ENCODE assay signal across 24 cellular contexts in genomic region chr9:121681404-121681803, GRCh38. TPM values are rescaled to one million over a fixed set of nuclear protein-coding genes. Genes with fewer than 3 reads are reported as not detected.
"Had no signal": no experiment of that assay in that cellular context is flagged by ENCODE, and none has a peak within 500 bp of the region (broad histone marks: within the 10 kb centered on the region; RNA-seq: fewer than 3 reads in every experiment).

No MANE protein-coding gene starts in this region.

- H3K27ac ChIP-seq: left lung, parathyroid adenoma, prostate gland, sigmoid colon, transverse colon, upper lobe of left lung had no signal

- H2AFZ ChIP-seq: parathyroid adenoma had no signal

- H3K4me1 ChIP-seq: left lung, parathyroid adenoma, prostate gland, transverse colon, upper lobe of left lung had no signal

- H3K9me3 ChIP-seq: left lung, prostate gland, sigmoid colon, transverse colon, upper lobe of left lung had no signal

- H3K27me3 ChIP-seq: left lung, sigmoid colon, transverse colon, upper lobe of left lung had no signal

- H3K9ac ChIP-seq: parathyroid adenoma had no signal

- ATAC-seq: left colon; left lung; naive thymus-derived CD8-positive, alpha-beta T cell; right cardiac atrium; stimulated activated memory B cell treated with anti-CD40 and anti-IgM and Interleukin-4, amounts not matched to agents 10 μg/mL and 1 μg/mL and 100 μg/mL, for 72 hours; stimulated activated naive CD8-positive, alpha-beta T cell treated with anti-CD3 and anti-CD28 coated beads, Interleukin-15, amount 100 ng/mL, for 72 hours had no signal

- H3K4me3 Mint-ChIP-seq: naive thymus-derived CD8-positive, alpha-beta T cell; nephron; neural crest cell; stimulated activated memory B cell treated with anti-CD40 and anti-IgM and Interleukin-4, amounts not matched to agents 10 μg/mL and 1 μg/mL and 100 μg/mL, for 72 hours; stimulated activated naive CD8-positive, alpha-beta T cell treated with anti-CD3 and anti-CD28 coated beads, Interleukin-15, amount 100 ng/mL, for 72 hours had no signal

- H3K27ac Mint-ChIP-seq: naive thymus-derived CD8-positive, alpha-beta T cell; nephron; stimulated activated memory B cell treated with anti-CD40 and anti-IgM and Interleukin-4, amounts not matched to agents 10 μg/mL and 1 μg/mL and 100 μg/mL, for 72 hours; stimulated activated naive CD8-positive, alpha-beta T cell treated with anti-CD3 and anti-CD28 coated beads, Interleukin-15, amount 100 ng/mL, for 72 hours had no signal

- H3K79me2 ChIP-seq: parathyroid adenoma had no signal

- H3K4me3 ChIP-seq: left lung, lung, prostate gland, sigmoid colon, transverse colon, upper lobe of left lung had no signal

- H3K9me3 Mint-ChIP-seq: naive thymus-derived CD8-positive, alpha-beta T cell; nephron; neural crest cell; stimulated activated memory B cell treated with anti-CD40 and anti-IgM and Interleukin-4, amounts not matched to agents 10 μg/mL and 1 μg/mL and 100 μg/mL, for 72 hours; stimulated activated naive CD8-positive, alpha-beta T cell treated with anti-CD3 and anti-CD28 coated beads, Interleukin-15, amount 100 ng/mL, for 72 hours had no signal

- H3K36me3 ChIP-seq: prostate gland had no signal

- H3K36me3 Mint-ChIP-seq: naive thymus-derived CD8-positive, alpha-beta T cell; stimulated activated memory B cell treated with anti-CD40 and anti-IgM and Interleukin-4, amounts not matched to agents 10 μg/mL and 1 μg/mL and 100 μg/mL, for 72 hours had no signal

- DNase-seq: hippocampal formation; left colon; nucleus accumbens; retina; right cardiac atrium; sigmoid colon; small intestine; stimulated activated CD4-positive, alpha-beta T cell treated with anti-CD3 and anti-CD28 coated beads, Interleukin-1b, Interleukin-23, amount 100 ng/mL, for 48 hours; stimulated activated CD4-positive, alpha-beta T cell treated with anti-CD3 and anti-CD28 coated beads, Interleukin-2, amount 100 ng/mL, for 48 hours; stimulated activated CD4-positive, alpha-beta T cell treated with anti-CD3 and anti-CD28 coated beads, Interleukin-4, amount 100 ng/mL, for 4 hours; stimulated activated CD8-positive, alpha-beta memory T cell treated with anti-CD3 and anti-CD28 coated beads, Interleukin-4, amount 100 ng/mL, for 48 hours; stimulated activated naive CD4-positive, alpha-beta T cell treated with Interleukin-2 at 50 U/mL for 16 hours; stimulated activated naive CD8-positive, alpha-beta T cell treated with anti-CD3 and anti-CD28 coated beads, Interleukin-15, amount 100 ng/mL, for 72 hours; substantia nigra; transverse colon; upper lobe of left lung had no signal

- H3K4me1 Mint-ChIP-seq: naive thymus-derived CD8-positive, alpha-beta T cell; neural crest cell; stimulated activated memory B cell treated with anti-CD40 and anti-IgM and Interleukin-4, amounts not matched to agents 10 μg/mL and 1 μg/mL and 100 μg/mL, for 72 hours; stimulated activated naive CD8-positive, alpha-beta T cell treated with anti-CD3 and anti-CD28 coated beads, Interleukin-15, amount 100 ng/mL, for 72 hours had no signal

RNA-seq across cellular contexts. Expression of gene DAB2IP, which starts 30.0 kb away (rescaled TPM):
- total RNA-seq: naive thymus-derived CD8-positive, alpha-beta T cell had no signal
- polyA plus RNA-seq: naive thymus-derived CD8-positive, alpha-beta T cell had no signal
